1 cellular context compared by ENCODE assay signal in the genomic region with DNA sequence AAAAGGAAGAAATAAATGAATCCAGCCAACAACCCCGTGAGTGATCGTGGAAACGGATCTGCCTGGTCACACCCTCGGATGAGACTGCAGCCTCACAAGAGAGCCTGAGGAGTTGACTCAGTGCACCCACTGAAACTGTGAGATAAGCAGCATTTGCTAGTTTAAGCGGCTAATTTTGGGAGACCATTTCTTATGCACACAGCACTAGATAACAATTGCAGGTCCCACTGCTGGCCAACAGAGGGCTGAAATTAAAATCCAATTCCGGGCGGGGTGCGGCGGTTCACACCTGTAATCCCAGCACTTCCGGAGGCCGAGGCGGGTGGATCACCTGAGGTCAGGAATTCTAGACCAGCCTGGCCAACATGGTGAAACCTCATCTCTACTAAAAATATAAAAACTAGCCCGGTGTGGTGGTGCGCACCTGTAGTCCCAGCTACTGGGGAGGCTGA.
TF ChIP-seq lines count a peak whose summit lies in the region.

No MANE protein-coding gene starts in this region.

TF ChIP-seq in K562, 482 proteins besides CTCF, POLR2A, EP300 and RAD21 (continued from another document and continues in another):
- TF ChIP-seq, protein P1, sequence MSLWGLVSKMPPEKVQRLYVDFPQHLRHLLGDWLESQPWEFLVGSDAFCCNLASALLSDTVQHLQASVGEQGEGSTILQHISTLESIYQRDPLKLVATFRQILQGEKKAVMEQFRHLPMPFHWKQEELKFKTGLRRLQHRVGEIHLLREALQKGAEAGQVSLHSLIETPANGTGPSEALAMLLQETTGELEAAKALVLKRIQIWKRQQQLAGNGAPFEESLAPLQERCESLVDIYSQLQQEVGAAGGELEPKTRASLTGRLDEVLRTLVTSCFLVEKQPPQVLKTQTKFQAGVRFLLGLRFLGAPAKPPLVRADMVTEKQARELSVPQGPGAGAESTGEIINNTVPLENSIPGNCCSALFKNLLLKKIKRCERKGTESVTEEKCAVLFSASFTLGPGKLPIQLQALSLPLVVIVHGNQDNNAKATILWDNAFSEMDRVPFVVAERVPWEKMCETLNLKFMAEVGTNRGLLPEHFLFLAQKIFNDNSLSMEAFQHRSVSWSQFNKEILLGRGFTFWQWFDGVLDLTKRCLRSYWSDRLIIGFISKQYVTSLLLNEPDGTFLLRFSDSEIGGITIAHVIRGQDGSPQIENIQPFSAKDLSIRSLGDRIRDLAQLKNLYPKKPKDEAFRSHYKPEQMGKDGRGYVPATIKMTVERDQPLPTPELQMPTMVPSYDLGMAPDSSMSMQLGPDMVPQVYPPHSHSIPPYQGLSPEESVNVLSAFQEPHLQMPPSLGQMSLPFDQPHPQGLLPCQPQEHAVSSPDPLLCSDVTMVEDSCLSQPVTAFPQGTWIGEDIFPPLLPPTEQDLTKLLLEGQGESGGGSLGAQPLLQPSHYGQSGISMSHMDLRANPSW (CRISPR knock-in tag; IDR thresholded peaks at IDR 0.05): no peak
- TF ChIP-seq ARHGAP35 (IDR thresholded peaks at IDR 0.05; ENCODE audit: partially characterized antibody): no peak
- no peak for TF ChIP-seq FOXJ3 (CRISPR knock-in tag; IDR thresholded peaks at IDR 0.05)
- TF ChIP-seq, protein P2, sequence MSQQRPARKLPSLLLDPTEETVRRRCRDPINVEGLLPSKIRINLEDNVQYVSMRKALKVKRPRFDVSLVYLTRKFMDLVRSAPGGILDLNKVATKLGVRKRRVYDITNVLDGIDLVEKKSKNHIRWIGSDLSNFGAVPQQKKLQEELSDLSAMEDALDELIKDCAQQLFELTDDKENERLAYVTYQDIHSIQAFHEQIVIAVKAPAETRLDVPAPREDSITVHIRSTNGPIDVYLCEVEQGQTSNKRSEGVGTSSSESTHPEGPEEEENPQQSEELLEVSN (IDR thresholded peaks at IDR 0.05; ENCODE audit: borderline replicate concordance in 1 of 2, extremely low read depth in 1 of 2, insufficient read depth in 1 of 2, insufficient read length in 1 of 2, low read depth in 1 of 2, low read length in 1 of 2, poor library complexity in 1 of 2, severe bottlenecking in 1 of 2): no peak
- no peak; the same call in 1 of the 2 replicates for TF ChIP-seq BHLHE40 (IDR thresholded peaks at IDR 0.05; ENCODE audit: low read length)
- TF ChIP-seq PPARD (CRISPR knock-in tag; IDR thresholded peaks at IDR 0.05): no peak
- TF ChIP-seq ZNF12 (CRISPR knock-in tag; IDR thresholded peaks at IDR 0.05): no peak
- TF ChIP-seq, protein P3, sequence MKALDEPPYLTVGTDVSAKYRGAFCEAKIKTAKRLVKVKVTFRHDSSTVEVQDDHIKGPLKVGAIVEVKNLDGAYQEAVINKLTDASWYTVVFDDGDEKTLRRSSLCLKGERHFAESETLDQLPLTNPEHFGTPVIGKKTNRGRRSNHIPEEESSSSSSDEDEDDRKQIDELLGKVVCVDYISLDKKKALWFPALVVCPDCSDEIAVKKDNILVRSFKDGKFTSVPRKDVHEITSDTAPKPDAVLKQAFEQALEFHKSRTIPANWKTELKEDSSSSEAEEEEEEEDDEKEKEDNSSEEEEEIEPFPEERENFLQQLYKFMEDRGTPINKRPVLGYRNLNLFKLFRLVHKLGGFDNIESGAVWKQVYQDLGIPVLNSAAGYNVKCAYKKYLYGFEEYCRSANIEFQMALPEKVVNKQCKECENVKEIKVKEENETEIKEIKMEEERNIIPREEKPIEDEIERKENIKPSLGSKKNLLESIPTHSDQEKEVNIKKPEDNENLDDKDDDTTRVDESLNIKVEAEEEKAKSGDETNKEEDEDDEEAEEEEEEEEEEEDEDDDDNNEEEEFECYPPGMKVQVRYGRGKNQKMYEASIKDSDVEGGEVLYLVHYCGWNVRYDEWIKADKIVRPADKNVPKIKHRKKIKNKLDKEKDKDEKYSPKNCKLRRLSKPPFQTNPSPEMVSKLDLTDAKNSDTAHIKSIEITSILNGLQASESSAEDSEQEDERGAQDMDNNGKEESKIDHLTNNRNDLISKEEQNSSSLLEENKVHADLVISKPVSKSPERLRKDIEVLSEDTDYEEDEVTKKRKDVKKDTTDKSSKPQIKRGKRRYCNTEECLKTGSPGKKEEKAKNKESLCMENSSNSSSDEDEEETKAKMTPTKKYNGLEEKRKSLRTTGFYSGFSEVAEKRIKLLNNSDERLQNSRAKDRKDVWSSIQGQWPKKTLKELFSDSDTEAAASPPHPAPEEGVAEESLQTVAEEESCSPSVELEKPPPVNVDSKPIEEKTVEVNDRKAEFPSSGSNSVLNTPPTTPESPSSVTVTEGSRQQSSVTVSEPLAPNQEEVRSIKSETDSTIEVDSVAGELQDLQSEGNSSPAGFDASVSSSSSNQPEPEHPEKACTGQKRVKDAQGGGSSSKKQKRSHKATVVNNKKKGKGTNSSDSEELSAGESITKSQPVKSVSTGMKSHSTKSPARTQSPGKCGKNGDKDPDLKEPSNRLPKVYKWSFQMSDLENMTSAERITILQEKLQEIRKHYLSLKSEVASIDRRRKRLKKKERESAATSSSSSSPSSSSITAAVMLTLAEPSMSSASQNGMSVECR (CRISPR knock-in tag; IDR thresholded peaks at IDR 0.05): no peak
- TF ChIP-seq TAL1 (IDR thresholded peaks at IDR 0.05): peak; percentile 63; the same call in 1 of the 2 replicates
- TF ChIP-seq CBFA2T3 (IDR thresholded peaks at IDR 0.05): peak; percentile 80
- TF ChIP-seq POLR2G (IDR thresholded peaks at IDR 0.05; ENCODE audit: low read depth, low read length): no peak
- TF ChIP-seq ZNF707 (CRISPR knock-in tag; conservative IDR thresholded peaks at IDR 0.05): no peak
- TF ChIP-seq, protein P4, sequence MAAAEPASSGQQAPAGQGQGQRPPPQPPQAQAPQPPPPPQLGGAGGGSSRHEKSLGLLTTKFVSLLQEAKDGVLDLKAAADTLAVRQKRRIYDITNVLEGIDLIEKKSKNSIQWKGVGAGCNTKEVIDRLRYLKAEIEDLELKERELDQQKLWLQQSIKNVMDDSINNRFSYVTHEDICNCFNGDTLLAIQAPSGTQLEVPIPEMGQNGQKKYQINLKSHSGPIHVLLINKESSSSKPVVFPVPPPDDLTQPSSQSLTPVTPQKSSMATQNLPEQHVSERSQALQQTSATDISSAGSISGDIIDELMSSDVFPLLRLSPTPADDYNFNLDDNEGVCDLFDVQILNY (CRISPR knock-in tag; IDR thresholded peaks at IDR 0.05): no peak
- no peak for TF ChIP-seq SETDB1 (IDR thresholded peaks at IDR 0.05; ENCODE audit: low read length)
- TF ChIP-seq, protein P5, sequence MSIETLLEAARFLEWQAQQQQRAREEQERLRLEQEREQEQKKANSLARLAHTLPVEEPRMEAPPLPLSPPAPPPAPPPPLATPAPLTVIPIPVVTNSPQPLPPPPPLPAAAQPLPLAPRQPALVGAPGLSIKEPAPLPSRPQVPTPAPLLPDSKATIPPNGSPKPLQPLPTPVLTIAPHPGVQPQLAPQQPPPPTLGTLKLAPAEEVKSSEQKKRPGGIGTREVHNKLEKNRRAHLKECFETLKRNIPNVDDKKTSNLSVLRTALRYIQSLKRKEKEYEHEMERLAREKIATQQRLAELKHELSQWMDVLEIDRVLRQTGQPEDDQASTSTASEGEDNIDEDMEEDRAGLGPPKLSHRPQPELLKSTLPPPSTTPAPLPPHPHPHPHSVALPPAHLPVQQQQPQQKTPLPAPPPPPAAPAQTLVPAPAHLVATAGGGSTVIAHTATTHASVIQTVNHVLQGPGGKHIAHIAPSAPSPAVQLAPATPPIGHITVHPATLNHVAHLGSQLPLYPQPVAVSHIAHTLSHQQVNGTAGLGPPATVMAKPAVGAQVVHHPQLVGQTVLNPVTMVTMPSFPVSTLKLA (conservative IDR thresholded peaks at IDR 0.05): 0 out of 4 replicates have a peak, but pooled peaks of 1 of the 2 experiments have one; percentile 27
- peak; percentile 53; the same call in 1 of the 2 replicates for TF ChIP-seq ATF7 (IDR thresholded peaks at IDR 0.05)
- TF ChIP-seq, protein P6, sequence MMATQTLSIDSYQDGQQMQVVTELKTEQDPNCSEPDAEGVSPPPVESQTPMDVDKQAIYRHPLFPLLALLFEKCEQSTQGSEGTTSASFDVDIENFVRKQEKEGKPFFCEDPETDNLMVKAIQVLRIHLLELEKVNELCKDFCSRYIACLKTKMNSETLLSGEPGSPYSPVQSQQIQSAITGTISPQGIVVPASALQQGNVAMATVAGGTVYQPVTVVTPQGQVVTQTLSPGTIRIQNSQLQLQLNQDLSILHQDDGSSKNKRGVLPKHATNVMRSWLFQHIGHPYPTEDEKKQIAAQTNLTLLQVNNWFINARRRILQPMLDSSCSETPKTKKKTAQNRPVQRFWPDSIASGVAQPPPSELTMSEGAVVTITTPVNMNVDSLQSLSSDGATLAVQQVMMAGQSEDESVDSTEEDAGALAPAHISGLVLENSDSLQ (IDR thresholded peaks at IDR 0.05): peak; percentile 47; the same call in 1 of the 2 replicates
- no peak for TF ChIP-seq ZNF695 (CRISPR knock-in tag; IDR thresholded peaks at IDR 0.05)
- peak; percentile 46; the same call in 1 of the 2 replicates for TF ChIP-seq LCOR (CRISPR knock-in tag; IDR thresholded peaks at IDR 0.05)
- TF ChIP-seq RBM14 (IDR thresholded peaks at IDR 0.05; ENCODE audit: borderline replicate concordance, insufficient read depth, low read depth, low read length): no peak
- no peak for TF ChIP-seq NFRKB (IDR thresholded peaks at IDR 0.05; ENCODE audit: low read depth)
- no peak for TF ChIP-seq SRSF9 (IDR thresholded peaks at IDR 0.05; ENCODE audit: borderline replicate concordance, low read depth, low read length)
- TF ChIP-seq, protein P7, sequence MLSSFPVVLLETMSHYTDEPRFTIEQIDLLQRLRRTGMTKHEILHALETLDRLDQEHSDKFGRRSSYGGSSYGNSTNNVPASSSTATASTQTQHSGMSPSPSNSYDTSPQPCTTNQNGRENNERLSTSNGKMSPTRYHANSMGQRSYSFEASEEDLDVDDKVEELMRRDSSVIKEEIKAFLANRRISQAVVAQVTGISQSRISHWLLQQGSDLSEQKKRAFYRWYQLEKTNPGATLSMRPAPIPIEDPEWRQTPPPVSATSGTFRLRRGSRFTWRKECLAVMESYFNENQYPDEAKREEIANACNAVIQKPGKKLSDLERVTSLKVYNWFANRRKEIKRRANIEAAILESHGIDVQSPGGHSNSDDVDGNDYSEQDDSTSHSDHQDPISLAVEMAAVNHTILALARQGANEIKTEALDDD (IDR thresholded peaks at IDR 0.05): peak; percentile 34; the same call in 1 of the 2 replicates
- no peak for TF ChIP-seq U2AF2 (optimal IDR thresholded peaks at IDR 0.05; ENCODE audit: low read depth, low read length)
- no peak for TF ChIP-seq PHF21A (IDR thresholded peaks at IDR 0.05; ENCODE audit: borderline replicate concordance, low read depth)
- TF ChIP-seq, protein P8, sequence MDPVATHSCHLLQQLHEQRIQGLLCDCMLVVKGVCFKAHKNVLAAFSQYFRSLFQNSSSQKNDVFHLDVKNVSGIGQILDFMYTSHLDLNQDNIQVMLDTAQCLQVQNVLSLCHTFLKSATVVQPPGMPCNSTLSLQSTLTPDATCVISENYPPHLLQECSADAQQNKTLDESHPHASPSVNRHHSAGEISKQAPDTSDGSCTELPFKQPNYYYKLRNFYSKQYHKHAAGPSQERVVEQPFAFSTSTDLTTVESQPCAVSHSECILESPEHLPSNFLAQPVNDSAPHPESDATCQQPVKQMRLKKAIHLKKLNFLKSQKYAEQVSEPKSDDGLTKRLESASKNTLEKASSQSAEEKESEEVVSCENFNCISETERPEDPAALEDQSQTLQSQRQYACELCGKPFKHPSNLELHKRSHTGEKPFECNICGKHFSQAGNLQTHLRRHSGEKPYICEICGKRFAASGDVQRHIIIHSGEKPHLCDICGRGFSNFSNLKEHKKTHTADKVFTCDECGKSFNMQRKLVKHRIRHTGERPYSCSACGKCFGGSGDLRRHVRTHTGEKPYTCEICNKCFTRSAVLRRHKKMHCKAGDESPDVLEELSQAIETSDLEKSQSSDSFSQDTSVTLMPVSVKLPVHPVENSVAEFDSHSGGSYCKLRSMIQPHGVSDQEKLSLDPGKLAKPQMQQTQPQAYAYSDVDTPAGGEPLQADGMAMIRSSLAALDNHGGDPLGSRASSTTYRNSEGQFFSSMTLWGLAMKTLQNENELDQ (CRISPR knock-in tag; IDR thresholded peaks at IDR 0.05; ENCODE audit: borderline replicate concordance): no peak
- TF ChIP-seq NFE2L1 (tag; IDR thresholded peaks at IDR 0.05; ENCODE audit: borderline replicate concordance, low read depth): no peak
- TF ChIP-seq ZC3H11A (IDR thresholded peaks at IDR 0.05; ENCODE audit: low read depth, low read length): no peak
- no peak for TF ChIP-seq NR2F6 (CRISPR knock-in tag; IDR thresholded peaks at IDR 0.05)
- 0 out of 2 replicates have a peak, but pooled peaks have one; percentile 45 for TF ChIP-seq GABPB1 (CRISPR knock-in tag; IDR thresholded peaks at IDR 0.05)
- no peak for TF ChIP-seq COPS2 (conservative IDR thresholded peaks at IDR 0.05)
- no peak for TF ChIP-seq MED1 (CRISPR knock-in tag; IDR thresholded peaks at IDR 0.05; ENCODE audit: borderline replicate concordance)
- TF ChIP-seq GABPA (tag; conservative IDR thresholded peaks at IDR 0.05; ENCODE audit: low read depth): no peak
- peak; percentile 14 for TF ChIP-seq DACH1 (IDR thresholded peaks at IDR 0.05; ENCODE audit: partially characterized antibody)
- TF ChIP-seq, protein P9, sequence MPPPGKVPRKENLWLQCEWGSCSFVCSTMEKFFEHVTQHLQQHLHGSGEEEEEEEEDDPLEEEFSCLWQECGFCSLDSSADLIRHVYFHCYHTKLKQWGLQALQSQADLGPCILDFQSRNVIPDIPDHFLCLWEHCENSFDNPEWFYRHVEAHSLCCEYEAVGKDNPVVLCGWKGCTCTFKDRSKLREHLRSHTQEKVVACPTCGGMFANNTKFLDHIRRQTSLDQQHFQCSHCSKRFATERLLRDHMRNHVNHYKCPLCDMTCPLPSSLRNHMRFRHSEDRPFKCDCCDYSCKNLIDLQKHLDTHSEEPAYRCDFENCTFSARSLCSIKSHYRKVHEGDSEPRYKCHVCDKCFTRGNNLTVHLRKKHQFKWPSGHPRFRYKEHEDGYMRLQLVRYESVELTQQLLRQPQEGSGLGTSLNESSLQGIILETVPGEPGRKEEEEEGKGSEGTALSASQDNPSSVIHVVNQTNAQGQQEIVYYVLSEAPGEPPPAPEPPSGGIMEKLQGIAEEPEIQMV (tag; conservative IDR thresholded peaks at IDR 0.05; ENCODE audit: low read depth): no peak
- no peak for TF ChIP-seq MTF1 (CRISPR knock-in tag; IDR thresholded peaks at IDR 0.05; ENCODE audit: borderline replicate concordance)
- TF ChIP-seq CXXC5 (CRISPR knock-in tag; IDR thresholded peaks at IDR 0.05): peak; percentile 34; the same call in 1 of the 2 replicates
- TF ChIP-seq, protein P10, sequence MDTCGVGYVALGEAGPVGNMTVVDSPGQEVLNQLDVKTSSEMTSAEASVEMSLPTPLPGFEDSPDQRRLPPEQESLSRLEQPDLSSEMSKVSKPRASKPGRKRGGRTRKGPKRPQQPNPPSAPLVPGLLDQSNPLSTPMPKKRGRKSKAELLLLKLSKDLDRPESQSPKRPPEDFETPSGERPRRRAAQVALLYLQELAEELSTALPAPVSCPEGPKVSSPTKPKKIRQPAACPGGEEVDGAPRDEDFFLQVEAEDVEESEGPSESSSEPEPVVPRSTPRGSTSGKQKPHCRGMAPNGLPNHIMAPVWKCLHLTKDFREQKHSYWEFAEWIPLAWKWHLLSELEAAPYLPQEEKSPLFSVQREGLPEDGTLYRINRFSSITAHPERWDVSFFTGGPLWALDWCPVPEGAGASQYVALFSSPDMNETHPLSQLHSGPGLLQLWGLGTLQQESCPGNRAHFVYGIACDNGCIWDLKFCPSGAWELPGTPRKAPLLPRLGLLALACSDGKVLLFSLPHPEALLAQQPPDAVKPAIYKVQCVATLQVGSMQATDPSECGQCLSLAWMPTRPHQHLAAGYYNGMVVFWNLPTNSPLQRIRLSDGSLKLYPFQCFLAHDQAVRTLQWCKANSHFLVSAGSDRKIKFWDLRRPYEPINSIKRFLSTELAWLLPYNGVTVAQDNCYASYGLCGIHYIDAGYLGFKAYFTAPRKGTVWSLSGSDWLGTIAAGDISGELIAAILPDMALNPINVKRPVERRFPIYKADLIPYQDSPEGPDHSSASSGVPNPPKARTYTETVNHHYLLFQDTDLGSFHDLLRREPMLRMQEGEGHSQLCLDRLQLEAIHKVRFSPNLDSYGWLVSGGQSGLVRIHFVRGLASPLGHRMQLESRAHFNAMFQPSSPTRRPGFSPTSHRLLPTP (IDR thresholded peaks at IDR 0.05; ENCODE audit: borderline replicate concordance, extremely low read depth, insufficient read length): no peak
